ENCODE assay signal across 1 cellular context in genomic region chr16:70298988-70299938, GRCh38.
TF ChIP-seq lines count a peak whose summit lies in the region.

DDX19B (plus strand) TSS chr16:70299186; CDS start chr16:70299298, 112 bp downstream.

TF ChIP-seq in GM12878, 131 proteins besides CTCF, POLR2A, EP300 and RAD21 (continued from another document and continues in another):
- TF ChIP-seq, protein P1, sequence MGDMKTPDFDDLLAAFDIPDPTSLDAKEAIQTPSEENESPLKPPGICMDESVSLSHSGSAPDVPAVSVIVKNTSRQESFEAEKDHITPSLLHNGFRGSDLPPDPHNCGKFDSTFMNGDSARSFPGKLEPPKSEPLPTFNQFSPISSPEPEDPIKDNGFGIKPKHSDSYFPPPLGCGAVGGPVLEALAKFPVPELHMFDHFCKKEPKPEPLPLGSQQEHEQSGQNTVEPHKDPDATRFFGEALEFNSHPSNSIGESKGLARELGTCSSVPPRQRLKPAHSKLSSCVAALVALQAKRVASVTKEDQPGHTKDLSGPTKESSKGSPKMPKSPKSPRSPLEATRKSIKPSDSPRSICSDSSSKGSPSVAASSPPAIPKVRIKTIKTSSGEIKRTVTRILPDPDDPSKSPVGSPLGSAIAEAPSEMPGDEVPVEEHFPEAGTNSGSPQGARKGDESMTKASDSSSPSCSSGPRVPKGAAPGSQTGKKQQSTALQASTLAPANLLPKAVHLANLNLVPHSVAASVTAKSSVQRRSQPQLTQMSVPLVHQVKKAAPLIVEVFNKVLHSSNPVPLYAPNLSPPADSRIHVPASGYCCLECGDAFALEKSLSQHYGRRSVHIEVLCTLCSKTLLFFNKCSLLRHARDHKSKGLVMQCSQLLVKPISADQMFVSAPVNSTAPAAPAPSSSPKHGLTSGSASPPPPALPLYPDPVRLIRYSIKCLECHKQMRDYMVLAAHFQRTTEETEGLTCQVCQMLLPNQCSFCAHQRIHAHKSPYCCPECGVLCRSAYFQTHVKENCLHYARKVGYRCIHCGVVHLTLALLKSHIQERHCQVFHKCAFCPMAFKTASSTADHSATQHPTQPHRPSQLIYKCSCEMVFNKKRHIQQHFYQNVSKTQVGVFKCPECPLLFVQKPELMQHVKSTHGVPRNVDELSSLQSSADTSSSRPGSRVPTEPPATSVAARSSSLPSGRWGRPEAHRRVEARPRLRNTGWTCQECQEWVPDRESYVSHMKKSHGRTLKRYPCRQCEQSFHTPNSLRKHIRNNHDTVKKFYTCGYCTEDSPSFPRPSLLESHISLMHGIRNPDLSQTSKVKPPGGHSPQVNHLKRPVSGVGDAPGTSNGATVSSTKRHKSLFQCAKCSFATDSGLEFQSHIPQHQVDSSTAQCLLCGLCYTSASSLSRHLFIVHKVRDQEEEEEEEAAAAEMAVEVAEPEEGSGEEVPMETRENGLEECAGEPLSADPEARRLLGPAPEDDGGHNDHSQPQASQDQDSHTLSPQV (IDR thresholded peaks at IDR 0.05): no peak
- no peak for TF ChIP-seq KAT2A (conservative IDR thresholded peaks at IDR 0.05; ENCODE audit: control insufficient read depth, low read depth, low read length)
- no peak for TF ChIP-seq KDM1A (IDR thresholded peaks at IDR 0.05; ENCODE audit: borderline replicate concordance)
- no peak for TF ChIP-seq ZSCAN29 (IDR thresholded peaks at IDR 0.05)
- TF ChIP-seq, protein P2, sequence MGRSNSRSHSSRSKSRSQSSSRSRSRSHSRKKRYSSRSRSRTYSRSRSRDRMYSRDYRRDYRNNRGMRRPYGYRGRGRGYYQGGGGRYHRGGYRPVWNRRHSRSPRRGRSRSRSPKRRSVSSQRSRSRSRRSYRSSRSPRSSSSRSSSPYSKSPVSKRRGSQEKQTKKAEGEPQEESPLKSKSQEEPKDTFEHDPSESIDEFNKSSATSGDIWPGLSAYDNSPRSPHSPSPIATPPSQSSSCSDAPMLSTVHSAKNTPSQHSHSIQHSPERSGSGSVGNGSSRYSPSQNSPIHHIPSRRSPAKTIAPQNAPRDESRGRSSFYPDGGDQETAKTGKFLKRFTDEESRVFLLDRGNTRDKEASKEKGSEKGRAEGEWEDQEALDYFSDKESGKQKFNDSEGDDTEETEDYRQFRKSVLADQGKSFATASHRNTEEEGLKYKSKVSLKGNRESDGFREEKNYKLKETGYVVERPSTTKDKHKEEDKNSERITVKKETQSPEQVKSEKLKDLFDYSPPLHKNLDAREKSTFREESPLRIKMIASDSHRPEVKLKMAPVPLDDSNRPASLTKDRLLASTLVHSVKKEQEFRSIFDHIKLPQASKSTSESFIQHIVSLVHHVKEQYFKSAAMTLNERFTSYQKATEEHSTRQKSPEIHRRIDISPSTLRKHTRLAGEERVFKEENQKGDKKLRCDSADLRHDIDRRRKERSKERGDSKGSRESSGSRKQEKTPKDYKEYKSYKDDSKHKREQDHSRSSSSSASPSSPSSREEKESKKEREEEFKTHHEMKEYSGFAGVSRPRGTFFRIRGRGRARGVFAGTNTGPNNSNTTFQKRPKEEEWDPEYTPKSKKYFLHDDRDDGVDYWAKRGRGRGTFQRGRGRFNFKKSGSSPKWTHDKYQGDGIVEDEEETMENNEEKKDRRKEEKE (IDR thresholded peaks at IDR 0.05): no peak
- peak; percentile 28 for TF ChIP-seq SP1 (IDR thresholded peaks at IDR 0.05; ENCODE audit: low read depth, low read length)
- TF ChIP-seq SREBF1 (IDR thresholded peaks at IDR 0.05; ENCODE audit: low read length): no peak
- peak; percentile 39; the same call in 1 of the 2 replicates for TF ChIP-seq LARP7 (IDR thresholded peaks at IDR 0.05)
- no peak for TF ChIP-seq NRF1 (conservative IDR thresholded peaks at IDR 0.05; ENCODE audit: low read depth, low read length)
- peak; percentile 79; the same call in 1 of the 2 replicates for TF ChIP-seq BACH1 (IDR thresholded peaks at IDR 0.05; ENCODE audit: borderline replicate concordance)
- TF ChIP-seq ESRRA (IDR thresholded peaks at IDR 0.05; ENCODE audit: low read length): no peak
- TF ChIP-seq IRF4 (IDR thresholded peaks at IDR 0.05; ENCODE audit: low read depth, low read length): no peak
- peak; percentile 17; the same call in 1 of the 2 replicates for TF ChIP-seq ATF3 (IDR thresholded peaks at IDR 0.05; ENCODE audit: borderline replicate concordance, extremely low read depth, low read depth, low read length)
- TF ChIP-seq PML (IDR thresholded peaks at IDR 0.05; ENCODE audit: low read length): no peak; the same call in 1 of the 2 replicates
- TF ChIP-seq CREB1 (IDR thresholded peaks at IDR 0.05; ENCODE audit: low read depth): peak; percentile 96
- TF ChIP-seq TARDBP (IDR thresholded peaks at IDR 0.05; ENCODE audit: borderline replicate concordance): no peak
- TF ChIP-seq DPF2 (IDR thresholded peaks at IDR 0.05): peak; percentile 46; the same call in 1 of the 2 replicates
- TF ChIP-seq CBX3 (IDR thresholded peaks at IDR 0.05; ENCODE audit: borderline replicate concordance, low read depth): no peak
- no peak for TF ChIP-seq HDAC6 (IDR thresholded peaks at IDR 0.05; ENCODE audit: unreplicated experiment)
- no peak for TF ChIP-seq CHD4 (IDR thresholded peaks at IDR 0.05)
- peak; percentile 73 for TF ChIP-seq POLR2AphosphoS2 (IDR thresholded peaks at IDR 0.05; ENCODE audit: low read depth, low read length)
- TF ChIP-seq, protein P3, sequence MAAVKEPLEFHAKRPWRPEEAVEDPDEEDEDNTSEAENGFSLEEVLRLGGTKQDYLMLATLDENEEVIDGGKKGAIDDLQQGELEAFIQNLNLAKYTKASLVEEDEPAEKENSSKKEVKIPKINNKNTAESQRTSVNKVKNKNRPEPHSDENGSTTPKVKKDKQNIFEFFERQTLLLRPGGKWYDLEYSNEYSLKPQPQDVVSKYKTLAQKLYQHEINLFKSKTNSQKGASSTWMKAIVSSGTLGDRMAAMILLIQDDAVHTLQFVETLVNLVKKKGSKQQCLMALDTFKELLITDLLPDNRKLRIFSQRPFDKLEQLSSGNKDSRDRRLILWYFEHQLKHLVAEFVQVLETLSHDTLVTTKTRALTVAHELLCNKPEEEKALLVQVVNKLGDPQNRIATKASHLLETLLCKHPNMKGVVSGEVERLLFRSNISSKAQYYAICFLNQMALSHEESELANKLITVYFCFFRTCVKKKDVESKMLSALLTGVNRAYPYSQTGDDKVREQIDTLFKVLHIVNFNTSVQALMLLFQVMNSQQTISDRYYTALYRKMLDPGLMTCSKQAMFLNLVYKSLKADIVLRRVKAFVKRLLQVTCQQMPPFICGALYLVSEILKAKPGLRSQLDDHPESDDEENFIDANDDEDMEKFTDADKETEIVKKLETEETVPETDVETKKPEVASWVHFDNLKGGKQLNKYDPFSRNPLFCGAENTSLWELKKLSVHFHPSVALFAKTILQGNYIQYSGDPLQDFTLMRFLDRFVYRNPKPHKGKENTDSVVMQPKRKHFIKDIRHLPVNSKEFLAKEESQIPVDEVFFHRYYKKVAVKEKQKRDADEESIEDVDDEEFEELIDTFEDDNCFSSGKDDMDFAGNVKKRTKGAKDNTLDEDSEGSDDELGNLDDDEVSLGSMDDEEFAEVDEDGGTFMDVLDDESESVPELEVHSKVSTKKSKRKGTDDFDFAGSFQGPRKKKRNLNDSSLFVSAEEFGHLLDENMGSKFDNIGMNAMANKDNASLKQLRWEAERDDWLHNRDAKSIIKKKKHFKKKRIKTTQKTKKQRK (IDR thresholded peaks at IDR 0.05; ENCODE audit: low read depth, low read length): no peak
- peak; percentile 85 for TF ChIP-seq NKRF (conservative IDR thresholded peaks at IDR 0.05)
- TF ChIP-seq STAT3 (IDR thresholded peaks at IDR 0.05; ENCODE audit: low read depth, low read length): no peak
- TF ChIP-seq, protein P4, sequence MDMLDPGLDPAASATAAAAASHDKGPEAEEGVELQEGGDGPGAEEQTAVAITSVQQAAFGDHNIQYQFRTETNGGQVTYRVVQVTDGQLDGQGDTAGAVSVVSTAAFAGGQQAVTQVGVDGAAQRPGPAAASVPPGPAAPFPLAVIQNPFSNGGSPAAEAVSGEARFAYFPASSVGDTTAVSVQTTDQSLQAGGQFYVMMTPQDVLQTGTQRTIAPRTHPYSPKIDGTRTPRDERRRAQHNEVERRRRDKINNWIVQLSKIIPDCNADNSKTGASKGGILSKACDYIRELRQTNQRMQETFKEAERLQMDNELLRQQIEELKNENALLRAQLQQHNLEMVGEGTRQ (IDR thresholded peaks at IDR 0.05; ENCODE audit: borderline replicate concordance, low read depth, low read length): no peak
- peak; percentile 47; the same call in 1 of the 2 replicates for TF ChIP-seq HCFC1 (IDR thresholded peaks at IDR 0.05; ENCODE audit: low read length)
- TF ChIP-seq CBFB (IDR thresholded peaks at IDR 0.05; ENCODE audit: low read depth): peak; percentile 29; the same call in 1 of the 2 replicates
- no peak for TF ChIP-seq YBX1 (IDR thresholded peaks at IDR 0.05)
- TF ChIP-seq ZNF207 (IDR thresholded peaks at IDR 0.05; ENCODE audit: borderline replicate concordance): 0 out of 2 replicates have a peak, but pooled peaks have one; percentile 24
- TF ChIP-seq SPI1 (IDR thresholded peaks at IDR 0.05; ENCODE audit: borderline replicate concordance, insufficient read depth, low read depth, low read length): no peak
- peak; percentile 62; the same call in 1 of the 2 replicates for TF ChIP-seq FOXK2 (IDR thresholded peaks at IDR 0.05)
- TF ChIP-seq ZNF622 (IDR thresholded peaks at IDR 0.05): no peak
- peak; percentile 97 for TF ChIP-seq ELK1 (IDR thresholded peaks at IDR 0.05; ENCODE audit: low read depth, low read length)
- no peak for TF ChIP-seq PAX8 (IDR thresholded peaks at IDR 0.05)
- TF ChIP-seq MTA2 (IDR thresholded peaks at IDR 0.05; ENCODE audit: low read depth): no peak
- no peak for TF ChIP-seq NR2C2 (IDR thresholded peaks at IDR 0.05; ENCODE audit: borderline replicate concordance, control insufficient read depth, insufficient read length, low read depth)
- TF ChIP-seq NBN (IDR thresholded peaks at IDR 0.05): peak; percentile 80; the same call in 1 of the 2 replicates
- TF ChIP-seq SKIL (IDR thresholded peaks at IDR 0.05; ENCODE audit: low read depth, poor library complexity, severe bottlenecking): peak; percentile 21
- no peak; the same call in 1 of the 2 replicates for TF ChIP-seq RUNX3 (IDR thresholded peaks at IDR 0.05; ENCODE audit: low read length)
- peak; percentile 64; the same call in 1 of the 2 replicates for TF ChIP-seq ZBTB40 (IDR thresholded peaks at IDR 0.05; ENCODE audit: borderline replicate concordance)
